In the genomic region with DNA sequence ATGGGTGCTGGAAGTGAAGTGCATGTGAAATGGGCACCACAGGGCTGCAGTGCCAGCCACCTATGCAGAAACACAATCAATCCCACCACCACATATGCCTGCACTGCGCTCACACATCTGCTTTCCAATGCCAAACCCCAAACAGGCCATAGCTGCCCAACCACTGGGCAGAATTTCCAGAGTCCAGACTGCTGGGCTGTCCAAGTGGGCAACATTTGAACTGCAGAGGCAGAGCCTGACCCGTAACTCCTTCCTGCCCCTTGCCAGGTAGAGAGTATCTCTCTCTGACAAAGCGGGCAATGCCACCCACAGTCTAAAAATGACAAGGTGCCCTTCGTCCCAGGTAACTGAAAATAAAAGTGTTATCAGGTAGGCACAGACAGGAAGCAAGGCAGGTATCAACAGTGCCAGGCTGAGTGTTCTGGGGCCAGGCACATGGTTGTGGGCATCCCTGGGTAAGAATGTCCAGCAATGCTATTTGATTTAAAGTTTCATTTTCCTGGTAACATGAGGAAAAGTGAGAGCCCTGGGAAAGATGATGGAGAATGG, we compare ENCODE assay signal across 18 cellular contexts.
A peak's percentile ranks its signal among the peaks of the same experiment; 100 is the strongest.
DNase-seq lines count a peak whose midpoint lies in the region; ATAC-seq and TF ChIP-seq lines count a peak whose summit lies in the region.
"Had no signal": no experiment of that assay in that cellular context is flagged by ENCODE, and none has a peak within 500 bp of the region (broad histone marks: within the 10 kb centered on the region; RNA-seq: fewer than 3 reads in every experiment).

No MANE protein-coding gene starts in this region.

- H2BK5ac ChIP-seq in IMR-90 (ENCODE audit: low read depth, low read length, poor library complexity, severe bottlenecking), result no peak overlapping the region

- no peak overlapping the region for H4K5ac ChIP-seq in IMR-90 (ENCODE audit: low read depth, low read length)

- H3K27ac ChIP-seq in IMR-90 (ENCODE audit: insufficient read depth, low read length) (no peak overlapping the region), esophagus muscularis mucosa (replicated peaks in 1 of 4) (no peak overlapping the region), right lobe of liver (peak overlapping the region in 2 of 3 donors; percentile 11 to 22)
- H3K27ac ChIP-seq: 22Rv1, BLaER1, C4-2B had no signal

- DNase-seq in IMR-90 (no peak), esophagus muscularis mucosa (ENCODE audit: extremely low spot score) (peak; percentile 60), right lobe of liver (no peak), germinal center (ENCODE audit: low spot score) (no peak)
- DNase-seq in T-helper 2 cell treated with Interferon-gamma antibody and Interleukin-4, amounts not matched to agents 5 μg/mL and 100 μg/mL, for 36 hours (ENCODE audit: low spot score), result no peak
- DNase-seq in stimulated activated CD4-positive, alpha-beta T cell treated with anti-CD3 and anti-CD28 coated beads, Interleukin-4, amount 100 ng/mL, for 4 hours, result no peak
- DNase-seq: Caco-2; CD4-positive, CD25-positive, alpha-beta regulatory T cell; CD8-positive, alpha-beta T cell; DMS153; DND-41; GOT3; H7; HCEC 1CT had no signal

- H3K4ac ChIP-seq in IMR-90 (ENCODE audit: low read depth, low read length), result no peak overlapping the region

- no peaks in the 10 kb centered on the region for H3K9me3 Mint-ChIP-seq in T-helper 2 cell treated with Interferon-gamma antibody and Interleukin-4, amounts not matched to agents 5 μg/mL and 100 μg/mL, for 36 hours

- H3K56ac ChIP-seq in IMR-90 (ENCODE audit: extremely low read depth, insufficient read depth, low read length), result no peak overlapping the region

- no peaks in the 10 kb centered on the region for H3K79me1 ChIP-seq in IMR-90 (ENCODE audit: low read depth in 1 of 2, low read length in 2 of 2)

- POLR2A ChIA-PET in IMR-90 (lab: Charles Lee; ENCODE audit: unreplicated experiment), result no interaction called here

- dilution Hi-C loops in IMR-90 (cut with HindIII; ENCODE audit: low sequenced_read_pairs, unreplicated experiment), result no loop called here

- H3K36me3 ChIP-seq in IMR-90 (ENCODE audit: control insufficient read depth, insufficient read depth, low read length) (no peaks in the 10 kb centered on the region), esophagus muscularis mucosa (no peaks in the 10 kb centered on the region), right lobe of liver (no peaks in the 10 kb centered on the region)
- H3K36me3 ChIP-seq: BLaER1 had no signal

- no peak overlapping the region for H2AK5ac ChIP-seq in IMR-90 (ENCODE audit: low read depth, low read length)

- H4K91ac ChIP-seq in IMR-90 (ENCODE audit: insufficient read depth, low read depth, low read length), result no peak overlapping the region

- in situ Hi-C loops in IMR-90 (cut with MboI; ENCODE audit: low sequenced_read_pairs), result no loop called here

- H3K14ac ChIP-seq in IMR-90 (replicated peaks; ENCODE audit: low read depth, low read length), result no peak overlapping the region

- no peak overlapping the region for H3K9ac ChIP-seq in IMR-90 (ENCODE audit: low read depth, low read length)
- H3K9ac ChIP-seq: BLaER1 had no signal

- no peak overlapping the region for H3K4me3 ChIP-seq in IMR-90 (ENCODE audit: insufficient read depth, low read depth, low read length)
- H3K4me3 ChIP-seq in esophagus muscularis mucosa, result no peak overlapping the region
- no peak overlapping the region for H3K4me3 ChIP-seq in right lobe of liver
- H3K4me3 ChIP-seq: BLaER1 had no signal

- ATAC-seq in IMR-90 (ENCODE audit: low read depth) (no peak), right lobe of liver (peak; percentile 5 to 28 (median 10))
- ATAC-seq: CD8-positive, alpha-beta T cell had no signal

- no peak overlapping the region for H3K18ac ChIP-seq in IMR-90 (ENCODE audit: low read depth, low read length)

- H2BK120ac ChIP-seq in IMR-90 (ENCODE audit: low read depth, low read length), result no peak overlapping the region

- no TSS peak for BruUV-seq in IMR-90 (replicated peaks; lab: Mats Ljungman, UMichigan)

- H3K4me2 ChIP-seq in IMR-90 (ENCODE audit: low read depth, low read length), result no peak overlapping the region
- H3K4me2 ChIP-seq: BLaER1 had no signal

- no peaks in the 10 kb centered on the region for H3K36me3 Mint-ChIP-seq in T-helper 2 cell treated with Interferon-gamma antibody and Interleukin-4, amounts not matched to agents 5 μg/mL and 100 μg/mL, for 36 hours (ENCODE audit: low read depth)
- H3K36me3 Mint-ChIP-seq: CD4-positive, CD25-positive, alpha-beta regulatory T cell; CD8-positive, alpha-beta T cell had no signal

- H3K23ac ChIP-seq in IMR-90 (ENCODE audit: low read depth, low read length), result no peak overlapping the region

- intact Hi-C loops in IMR-90 (cut with micrococcal nuclease), result no loop called here
- intact Hi-C loops in esophagus muscularis mucosa (cut with DNase I), result no loop called here
- intact Hi-C loops in right lobe of liver (cut with DNase I), result no loop called here

- no peak for TF ChIP-seq EP300 in esophagus muscularis mucosa (IDR thresholded peaks at IDR 0.05)

- no peak overlapping the region for H2BK20ac ChIP-seq in IMR-90 (ENCODE audit: low read depth, low read length)

- no peaks in the 10 kb centered on the region for H3K4me1 ChIP-seq in IMR-90 (ENCODE audit: control insufficient read depth, insufficient read depth, low read length)
- no peaks in the 10 kb centered on the region for H3K4me1 ChIP-seq in esophagus muscularis mucosa
- peaks cover 0 to 20% (median 9%) of the 10 kb centered on the region in 4 donors for H3K4me1 ChIP-seq in right lobe of liver

- no peaks in the 10 kb centered on the region for H4K20me1 ChIP-seq in IMR-90 (ENCODE audit: insufficient read depth, low read length)
- H4K20me1 ChIP-seq: BLaER1 had no signal

- TF ChIP-seq RAD21 in IMR-90 (IDR thresholded peaks at IDR 0.05; ENCODE audit: low read length), result no peak

- no peak overlapping the region for H2BK15ac ChIP-seq in IMR-90 (ENCODE audit: low read depth, low read length)

- no peak overlapping the region for H3K27ac Mint-ChIP-seq in T-helper 2 cell treated with Interferon-gamma antibody and Interleukin-4, amounts not matched to agents 5 μg/mL and 100 μg/mL, for 36 hours
- H3K27ac Mint-ChIP-seq: B cell; CD4-positive, CD25-positive, alpha-beta regulatory T cell; CD8-positive, alpha-beta T cell had no signal

- H2AK9ac ChIP-seq in IMR-90 (replicated peaks; ENCODE audit: low read depth, low read length, poor library complexity), result peak overlapping the region; percentile 39

- H2AFZ ChIP-seq in IMR-90 (replicated peaks; ENCODE audit: low read length, poor library complexity), result no peak overlapping the region

- no peaks in the 10 kb centered on the region for H3K9me1 ChIP-seq in IMR-90 (ENCODE audit: insufficient read depth, low read length)

- H3K9me3 ChIP-seq in IMR-90 (ENCODE audit: control insufficient read depth, insufficient read depth, low read length) (peaks cover 12% of the 10 kb centered on the region; the same call in 1 of the 2 replicates), esophagus muscularis mucosa (no peaks in the 10 kb centered on the region), right lobe of liver (no peaks in the 10 kb centered on the region)
- H3K9me3 ChIP-seq: BLaER1, Caco-2 had no signal

- no peaks in the 10 kb centered on the region for H3K27me3 Mint-ChIP-seq in T-helper 2 cell treated with Interferon-gamma antibody and Interleukin-4, amounts not matched to agents 5 μg/mL and 100 μg/mL, for 36 hours (ENCODE audit: low read depth)
- H3K27me3 Mint-ChIP-seq: B cell; CD4-positive, CD25-positive, alpha-beta regulatory T cell had no signal

- CTCF ChIA-PET in IMR-90 (lab: Yijun Ruan, JAX), result no interaction called here

- TF ChIP-seq POLR2A in IMR-90 (IDR thresholded peaks at IDR 0.05; ENCODE audit: low read depth, low read length) (no peak), esophagus muscularis mucosa (IDR thresholded peaks at IDR 0.05; ENCODE audit: low read depth) (no peak), right lobe of liver (IDR thresholded peaks at IDR 0.05) (no peak)

- H3K27me3 ChIP-seq in IMR-90 (ENCODE audit: control insufficient read depth, insufficient read depth, low read length) (no peaks in the 10 kb centered on the region), esophagus muscularis mucosa (peaks cover 0 to 33% (median 0%) of the 10 kb centered on the region in 4 donors), right lobe of liver (no peaks in the 10 kb centered on the region)
- H3K27me3 ChIP-seq: BLaER1 had no signal

- no peak overlapping the region for H4K8ac ChIP-seq in IMR-90 (ENCODE audit: low read depth in 2 of 2, low read length in 2 of 2)

- 40% methylated on average over 2 of the region's 4 CpGs; no CpG with 5 or more reads in 1 of the 2 experiments for WGBS in IMR-90 (ENCODE audit: extremely low coverage in 2 of 2, insufficient read length in 1 of 2), 2 experiments
- 77% methylated on average over 4 of the region's 4 CpGs for WGBS in esophagus muscularis mucosa
- 40% methylated on average over 2 of the region's 4 CpGs for WGBS in right lobe of liver (ENCODE audit: insufficient coverage, low coverage, low lambda C conversion rate, missing lambda C conversion rate)

- TF ChIP-seq CTCF in IMR-90 (conservative IDR thresholded peaks at IDR 0.05; ENCODE audit: low read depth, low read length) (no peak), esophagus muscularis mucosa (IDR thresholded peaks at IDR 0.05) (no peak), right lobe of liver (IDR thresholded peaks at IDR 0.05) (peak in 2 of 4 donors; percentile 4 to 10)

- no peaks in the 10 kb centered on the region for H3K4me1 Mint-ChIP-seq in T-helper 2 cell treated with Interferon-gamma antibody and Interleukin-4, amounts not matched to agents 5 μg/mL and 100 μg/mL, for 36 hours (ENCODE audit: low read depth)
- H3K4me1 Mint-ChIP-seq: B cell had no signal

- no peak overlapping the region for H3K4me3 Mint-ChIP-seq in T-helper 2 cell treated with Interferon-gamma antibody and Interleukin-4, amounts not matched to agents 5 μg/mL and 100 μg/mL, for 36 hours
- H3K4me3 Mint-ChIP-seq: B cell; CD4-positive, CD25-positive, alpha-beta regulatory T cell; CD8-positive, alpha-beta T cell had no signal

TF ChIP-seq in IMR-90, 13 proteins besides CTCF, POLR2A, EP300 and RAD21 (continues in another document):
- no peak for TF ChIP-seq MAZ (IDR thresholded peaks at IDR 0.05; ENCODE audit: borderline replicate concordance, low read depth, low read length)
- no peak for TF ChIP-seq CHD1 (IDR thresholded peaks at IDR 0.05; ENCODE audit: low read depth, low read length)
- TF ChIP-seq ELK1 (IDR thresholded peaks at IDR 0.05; ENCODE audit: borderline replicate concordance, low read depth, low read length), result no peak
- TF ChIP-seq RFX5 (IDR thresholded peaks at IDR 0.05; ENCODE audit: low read depth, low read length), result no peak
- no peak for TF ChIP-seq SMC3 (IDR thresholded peaks at IDR 0.05; ENCODE audit: low read depth, low read length)

Comparison
In these comparisons a context has a peak if more than half of its experiments do, and no peak if none do; other contexts are left out.
1. H3K27ac ChIP-seq: peak in right lobe of liver (2 of 3); none in IMR-90 (single experiment) and esophagus muscularis mucosa (0 of 4).